10 cellular contexts compared by ENCODE assay signal in genomic region chr13:45500492-45501174, GRCh38. TPM values are rescaled to one million over a fixed set of nuclear protein-coding genes. Genes with fewer than 3 reads are reported as not detected.
DNase-seq lines count a peak whose midpoint lies in the region; ATAC-seq, FAIRE-seq and TF ChIP-seq lines count a peak whose summit lies in the region.
"Had no signal": no experiment of that assay in that cellular context is flagged by ENCODE, and none has a peak within 500 bp of the region (broad histone marks: within the 10 kb centered on the region; RNA-seq: fewer than 3 reads in every experiment).

No MANE protein-coding gene starts in this region.

- H3K36me3 Mint-ChIP-seq in Calu3 (ENCODE audit: insufficient read depth, unreplicated experiment) (peaks cover 47% of the 10 kb centered on the region), glutamatergic neuron (ENCODE audit: unreplicated experiment) (peaks cover 17% of the 10 kb centered on the region)

- H3K27me3 Mint-ChIP-seq in Calu3 (ENCODE audit: unreplicated experiment) (no peaks in the 10 kb centered on the region), glutamatergic neuron (ENCODE audit: unreplicated experiment) (no peaks in the 10 kb centered on the region)
- H3K27me3 Mint-ChIP-seq: central memory CD8-positive, alpha-beta T cell had no signal

- no TSS peak for BruUV-seq in Calu3 (replicated peaks; lab: Mats Ljungman, UMichigan)

- FAIRE-seq in bronchial epithelial cell (lab: Jason Lieb, UNC), result no peak

- intact Hi-C loops in Calu3 (cut with micrococcal nuclease; ENCODE audit: unreplicated experiment), result no loop called here

- H3K4me3 ChIP-seq in bronchial epithelial cell (ENCODE audit: low read depth, low read length), result no peak overlapping the region

- H3K27ac Mint-ChIP-seq in Calu3 (ENCODE audit: unreplicated experiment) (peak overlapping the region; percentile 86), glutamatergic neuron (ENCODE audit: unreplicated experiment) (no peak overlapping the region)

- H3K4me1 Mint-ChIP-seq in Calu3 (ENCODE audit: low read depth, unreplicated experiment) (peaks cover 8% of the 10 kb centered on the region), glutamatergic neuron (ENCODE audit: low read depth, unreplicated experiment) (peaks cover 5% of the 10 kb centered on the region)

- CTCF ChIA-PET in Calu3 (lab: Charles Lee), result interaction anchor here (0.5 kb wide), 1 partner anchor 133 kb away, joined by 3 read pairs; no protein-coding TSS in a partner anchor

- H3K27me3 ChIP-seq in bronchial epithelial cell (ENCODE audit: control insufficient read depth, insufficient read depth, low read length), result no peaks in the 10 kb centered on the region

- peak overlapping the region; percentile 34 for H3K4me3 Mint-ChIP-seq in Calu3 (ENCODE audit: low read depth, unreplicated experiment)
- no peak overlapping the region for H3K4me3 Mint-ChIP-seq in glutamatergic neuron (ENCODE audit: unreplicated experiment)
- H3K4me3 Mint-ChIP-seq: central memory CD8-positive, alpha-beta T cell had no signal

- peak; percentile 19 for DNase-seq in Calu3
- DNase-seq in MV-4-11 (lab: John Stamatoyannopoulos, UW), result peak; percentile 75
- peak; percentile 71 for DNase-seq in bronchial epithelial cell (ENCODE audit: low read depth)
- DNase-seq in myocyte (ENCODE audit: low read depth), result peak; percentile 77
- no peak for DNase-seq in NCI-H2171 treated with DMSO at 0.1 percent for 48 hours (lab: John Stamatoyannopoulos, UW)
- DNase-seq in glutamatergic neuron, result no peak
- DNase-seq: stimulated activated naive CD4-positive, alpha-beta T cell had no signal

- no peak for TF ChIP-seq CTCF in Calu3 (IDR thresholded peaks at IDR 0.05; ENCODE audit: unreplicated experiment)
- TF ChIP-seq CTCF in bronchial epithelial cell (IDR thresholded peaks at IDR 0.05; ENCODE audit: insufficient read depth, low read length, severe bottlenecking), result no peak
- no peak for TF ChIP-seq CTCF in glutamatergic neuron (IDR thresholded peaks at IDR 0.05; ENCODE audit: partially characterized antibody, unreplicated experiment)

- H3K36me3 ChIP-seq in bronchial epithelial cell (ENCODE audit: control insufficient read depth, insufficient read depth, low read length), result peaks cover 19% of the 10 kb centered on the region

- no peaks in the 10 kb centered on the region for H3K9me3 Mint-ChIP-seq in Calu3 (ENCODE audit: low read depth, unreplicated experiment)
- no peaks in the 10 kb centered on the region for H3K9me3 Mint-ChIP-seq in glutamatergic neuron (ENCODE audit: unreplicated experiment)
- H3K9me3 Mint-ChIP-seq: central memory CD8-positive, alpha-beta T cell had no signal

- ATAC-seq in HG03354 (IDR thresholded peaks at IDR 0.05; ENCODE audit: poor library complexity, severe bottlenecking, unreplicated experiment) (no peak), GM18520 (IDR thresholded peaks at IDR 0.05; ENCODE audit: unreplicated experiment) (no peak)

RNA-seq across cellular contexts. Expression of gene COG3, which starts 35.9 kb away (rescaled TPM):
- total RNA-seq in Calu3 (2022) (18.4 and 21.6 TPM in 2 replicates), bronchial epithelial cell (42.2 and 47.4 TPM in 2 replicates), myocyte (23.6 TPM in 2 replicates), glutamatergic neuron (ENCODE audit: unreplicated experiment) (25.4 TPM)
- 15.9 TPM for polyA plus RNA-seq in myocyte (2012)

Comparison
In these comparisons a context has a peak if more than half of its experiments do, and no peak if none do; other contexts are left out.
1. DNase-seq: peak in Calu3 (single experiment), MV-4-11 (single experiment), bronchial epithelial cell (single experiment) and myocyte (single experiment); none in NCI-H2171 treated with DMSO at 0.1 percent for 48 hours (single experiment) and glutamatergic neuron (single experiment).